In the genomic region with DNA sequence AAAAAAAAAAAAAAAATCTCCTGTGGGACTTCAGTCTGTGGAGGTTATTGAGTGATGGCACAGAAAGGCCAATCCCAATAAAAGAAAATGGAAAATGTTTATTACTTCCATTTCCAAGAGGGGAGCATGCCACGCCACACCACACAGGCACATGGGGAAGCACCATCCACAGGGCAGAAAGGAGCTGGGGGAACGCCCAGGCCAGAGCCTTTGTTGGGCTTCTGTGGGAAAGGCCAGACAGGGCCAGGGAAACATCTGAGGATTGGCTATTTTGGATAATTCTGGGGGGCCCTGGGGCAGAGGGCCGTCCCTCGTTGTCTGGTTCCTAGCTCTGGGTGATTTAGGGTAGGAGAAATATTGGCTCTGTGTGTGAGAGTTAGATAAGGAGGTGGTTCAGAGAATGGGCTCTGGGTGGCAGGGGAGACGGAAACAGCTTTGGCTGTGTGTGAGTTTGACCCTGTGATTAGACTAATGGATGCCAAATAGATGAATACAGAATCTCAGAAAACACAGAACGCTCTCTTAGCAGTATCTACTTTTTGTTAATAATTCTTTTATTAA, we compare ENCODE assay signal across 16 cellular contexts.
"Had no signal": no experiment of that assay in that cellular context is flagged by ENCODE, and none has a peak within 500 bp of the region (broad histone marks: within the 10 kb centered on the region; RNA-seq: fewer than 3 reads in every experiment).

No MANE protein-coding gene starts in this region.

- FAIRE-seq: bronchial epithelial cell, frontal cortex had no signal

- ATAC-seq: activated T-cell treated with anti-CD3 and anti-CD28 coated beads, Interleukin-2, amount 50 U/mL, for 72 hours; mucosa of descending colon; naive thymus-derived CD8-positive, alpha-beta T cell had no signal

- H3K36me3 ChIP-seq: prostate gland, tibial nerve had no signal

- H3K27ac ChIP-seq: prostate gland had no signal

- H3K27me3 ChIP-seq: tibial nerve had no signal

- DNase-seq: activated CD4-positive, alpha-beta memory T cell treated with anti-CD3 and anti-CD28 coated beads for 36 hours; activated CD4-positive, alpha-beta T cell treated with anti-CD3 and anti-CD28 coated beads for 1 hour; activated gamma-delta T cell treated with Interleukin-2 at 50 U/mL for 16 hours; activated naive CD8-positive, alpha-beta T cell treated with anti-CD3 and anti-CD28 coated beads for 36 hours; activated T-cell treated with anti-CD3 and anti-CD28 coated beads, Interleukin-2, amount 50 U/mL, for 72 hours; hippocampal formation; mammary epithelial cell; mucosa of descending colon; naive thymus-derived CD8-positive, alpha-beta T cell; nucleus accumbens; stimulated activated CD4-positive, alpha-beta T cell treated with anti-CD3 and anti-CD28 coated beads, Interleukin-2, amount 100 ng/mL, for 48 hours had no signal

- H3K4me3 ChIP-seq: mucosa of descending colon, prostate gland, tibial nerve had no signal

- H3K9me3 ChIP-seq: prostate gland had no signal

- H3K4me3 Mint-ChIP-seq: activated CD4-positive, alpha-beta memory T cell treated with anti-CD3 and anti-CD28 coated beads for 36 hours; activated naive CD8-positive, alpha-beta T cell treated with anti-CD3 and anti-CD28 coated beads for 36 hours; activated T-cell treated with anti-CD3 and anti-CD28 coated beads, Interleukin-2, amount 50 U/mL, for 72 hours; naive thymus-derived CD8-positive, alpha-beta T cell; stimulated activated naive CD8-positive, alpha-beta T cell treated with anti-CD3 and anti-CD28 coated beads, Interleukin-15, Interleukin-2, amounts not matched to agents 100 ng/mL and 50 ng/mL, for 24 hours had no signal

- H3K27me3 Mint-ChIP-seq: activated CD4-positive, alpha-beta memory T cell treated with anti-CD3 and anti-CD28 coated beads for 36 hours; activated naive CD8-positive, alpha-beta T cell treated with anti-CD3 and anti-CD28 coated beads for 36 hours; naive thymus-derived CD8-positive, alpha-beta T cell; stimulated activated naive CD8-positive, alpha-beta T cell treated with anti-CD3 and anti-CD28 coated beads, Interleukin-15, Interleukin-2, amounts not matched to agents 100 ng/mL and 50 ng/mL, for 24 hours had no signal

- H3K27ac Mint-ChIP-seq: activated CD4-positive, alpha-beta memory T cell treated with anti-CD3 and anti-CD28 coated beads for 36 hours; activated naive CD8-positive, alpha-beta T cell treated with anti-CD3 and anti-CD28 coated beads for 36 hours; activated T-cell treated with anti-CD3 and anti-CD28 coated beads, Interleukin-2, amount 50 U/mL, for 72 hours; stimulated activated naive CD8-positive, alpha-beta T cell treated with anti-CD3 and anti-CD28 coated beads, Interleukin-15, Interleukin-2, amounts not matched to agents 100 ng/mL and 50 ng/mL, for 24 hours had no signal

- H3K4me1 ChIP-seq: prostate gland had no signal
